In the genomic region with DNA sequence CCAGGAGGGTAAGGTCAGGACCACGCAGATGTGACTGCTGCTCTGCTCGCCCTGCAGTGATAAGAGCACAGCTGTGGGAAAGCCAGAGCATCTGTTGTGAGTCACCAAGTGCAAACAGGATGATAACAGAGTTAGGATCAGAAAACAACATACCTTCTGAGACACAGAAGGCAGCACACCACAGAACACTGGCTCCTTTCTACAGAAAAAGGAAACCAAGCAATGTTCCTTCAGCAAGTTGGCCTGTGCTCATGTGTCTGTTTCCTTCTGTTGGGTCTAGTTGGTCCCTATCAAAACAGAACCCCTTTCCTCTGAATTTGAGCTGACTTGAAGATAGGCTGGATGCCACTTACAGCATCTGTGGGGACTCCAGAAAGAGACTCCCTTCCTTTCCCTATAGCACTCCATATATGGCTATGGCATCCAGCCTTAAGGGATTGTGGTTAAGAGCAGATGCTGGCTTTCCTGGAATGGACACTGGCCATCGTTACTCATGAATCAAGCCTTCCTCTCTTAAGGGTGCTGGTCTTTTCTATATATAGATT, we compare ENCODE assay signal across 11 cellular contexts.
DNase-seq lines count a peak whose midpoint lies in the region; ATAC-seq and TF ChIP-seq lines count a peak whose summit lies in the region.
"Had no signal": no experiment of that assay in that cellular context is flagged by ENCODE, and none has a peak within 500 bp of the region (broad histone marks: within the 10 kb centered on the region; RNA-seq: fewer than 3 reads in every experiment).

No MANE protein-coding gene starts in this region.

- H3K4me2 ChIP-seq in PC-3 (ENCODE audit: low read length) = peak overlapping the region; percentile 14; the same call in 1 of the 2 replicates

- H3F3A ChIP-seq in PC-3 (ENCODE audit: low read length, unreplicated experiment) = no peaks in the 10 kb centered on the region

- CTCF ChIA-PET in activated naive CD4-positive, alpha-beta T cell treated with anti-CD3 and anti-CD28 coated beads for 36 hours (lab: Charles Lee) = no interaction called here
- CTCF ChIA-PET in PC-3 (lab: Charles Lee) = no interaction called here

- H3K79me2 ChIP-seq in PC-3 (ENCODE audit: low read length) = no peaks in the 10 kb centered on the region

- no peaks in the 10 kb centered on the region for H3K27me3 ChIP-seq in PC-3 (ENCODE audit: low read length)

- no peak overlapping the region for H3K9ac ChIP-seq in PC-3 (ENCODE audit: low read length)

- intact Hi-C loops in activated naive CD4-positive, alpha-beta T cell treated with anti-CD3 and anti-CD28 coated beads for 36 hours (cut with micrococcal nuclease) = loop anchor here (10.0 kb wide), 1 partner anchor 325 kb away; no protein-coding TSS in a partner anchor
- intact Hi-C loops in PC-3 (cut with micrococcal nuclease) = no loop called here

- TF ChIP-seq CTCF in PC-3 (conservative IDR thresholded peaks at IDR 0.05; ENCODE audit: low read depth, low read length) = no peak

- no peaks in the 10 kb centered on the region for H3K9me3 ChIP-seq in PC-3 (ENCODE audit: low read length)
- H3K9me3 ChIP-seq: psoas muscle had no signal

- no peak overlapping the region for H3K4me3 ChIP-seq in PC-3 (ENCODE audit: low read length)
- H3K4me3 ChIP-seq: dorsolateral prefrontal cortex, psoas muscle had no signal

- H2AFZ ChIP-seq in PC-3 (ENCODE audit: low read length) = no peak overlapping the region

- BruUV-seq in PC-3 (replicated peaks; lab: Mats Ljungman, UMichigan) = no TSS peak

- no peaks in the 10 kb centered on the region for H3K36me3 ChIP-seq in PC-3 (ENCODE audit: low read depth, low read length)

- no peaks in the 10 kb centered on the region for H3K9me3 Mint-ChIP-seq in activated naive CD4-positive, alpha-beta T cell treated with anti-CD3 and anti-CD28 coated beads for 36 hours
- H3K9me3 Mint-ChIP-seq in stimulated activated naive CD8-positive, alpha-beta T cell treated with anti-CD3 and anti-CD28 coated beads, Interleukin-15, amount 100 ng/mL, for 72 hours = peaks cover 0 to 6% of the 10 kb centered on the region in 2 donors

- H3K27ac Mint-ChIP-seq in activated naive CD4-positive, alpha-beta T cell treated with anti-CD3 and anti-CD28 coated beads for 36 hours = no peak overlapping the region
- no peak overlapping the region for H3K27ac Mint-ChIP-seq in stimulated activated naive CD8-positive, alpha-beta T cell treated with anti-CD3 and anti-CD28 coated beads, Interleukin-15, amount 100 ng/mL, for 72 hours

- peaks cover 17% of the 10 kb centered on the region for H3K4me1 Mint-ChIP-seq in activated naive CD4-positive, alpha-beta T cell treated with anti-CD3 and anti-CD28 coated beads for 36 hours (ENCODE audit: low read depth)
- H3K4me1 Mint-ChIP-seq in stimulated activated naive CD8-positive, alpha-beta T cell treated with anti-CD3 and anti-CD28 coated beads, Interleukin-15, amount 100 ng/mL, for 72 hours = peaks cover 23% of the 10 kb centered on the region

- H3K9me2 ChIP-seq in PC-3 (replicated peaks; ENCODE audit: low read length) = no peaks in the 10 kb centered on the region

- no peaks in the 10 kb centered on the region for H4K20me1 ChIP-seq in PC-3 (ENCODE audit: low read length)

- peak; percentile 93 for ATAC-seq in PC-3
- peak; percentile 82 for ATAC-seq in stimulated activated naive CD8-positive, alpha-beta T cell treated with anti-CD3 and anti-CD28 coated beads, Interleukin-15, amount 100 ng/mL, for 72 hours
- ATAC-seq in HG03565 (IDR thresholded peaks at IDR 0.05; ENCODE audit: unreplicated experiment) = no peak
- ATAC-seq: psoas muscle had no signal

- peaks cover 22% of the 10 kb centered on the region for H3K4me1 ChIP-seq in PC-3 (ENCODE audit: insufficient read depth, low read length)
- H3K4me1 ChIP-seq: psoas muscle had no signal

- POLR2A ChIA-PET in PC-3 (lab: Charles Lee; ENCODE audit: unreplicated experiment) = no interaction called here

- no peaks in the 10 kb centered on the region for H3K36me3 Mint-ChIP-seq in activated naive CD4-positive, alpha-beta T cell treated with anti-CD3 and anti-CD28 coated beads for 36 hours (ENCODE audit: low read depth)

- peak overlapping the region; percentile 8; the same call in 1 of the 2 replicates for H3K27ac ChIP-seq in PC-3 (ENCODE audit: low read length)
- H3K27ac ChIP-seq: C4-2B, dorsolateral prefrontal cortex, psoas muscle had no signal

- peaks cover 13% of the 10 kb centered on the region for H3K27me3 Mint-ChIP-seq in activated naive CD4-positive, alpha-beta T cell treated with anti-CD3 and anti-CD28 coated beads for 36 hours (ENCODE audit: low read depth)
- peaks cover 26% of the 10 kb centered on the region for H3K27me3 Mint-ChIP-seq in stimulated activated naive CD8-positive, alpha-beta T cell treated with anti-CD3 and anti-CD28 coated beads, Interleukin-15, amount 100 ng/mL, for 72 hours

- H3K4me3 Mint-ChIP-seq in activated naive CD4-positive, alpha-beta T cell treated with anti-CD3 and anti-CD28 coated beads for 36 hours = no peak overlapping the region
- H3K4me3 Mint-ChIP-seq in stimulated activated naive CD8-positive, alpha-beta T cell treated with anti-CD3 and anti-CD28 coated beads, Interleukin-15, amount 100 ng/mL, for 72 hours = no peak overlapping the region

- DNase-seq in activated naive CD4-positive, alpha-beta T cell treated with anti-CD3 and anti-CD28 coated beads for 36 hours = peak; percentile 20
- DNase-seq in activated naive CD4-positive, alpha-beta T cell treated with Interleukin-2 at 50 U/mL for 16 hours = no peak
- DNase-seq in PC-3 (peak; percentile 72), fibroblast of peridontal ligament (ENCODE audit: extremely low read depth) (peak; percentile 97), AML-193 (lab: John Stamatoyannopoulos, UW) (no peak), cortex of kidney (lab: John Stamatoyannopoulos, UW) (no peak)
- no peak for DNase-seq in stimulated activated naive CD8-positive, alpha-beta T cell treated with anti-CD3 and anti-CD28 coated beads, Interleukin-15, amount 100 ng/mL, for 72 hours
- DNase-seq: dorsolateral prefrontal cortex, psoas muscle had no signal

Comparison
In these comparisons a context has a peak if more than half of its experiments do, and no peak if none do; other contexts are left out.
1. DNase-seq: peak in activated naive CD4-positive, alpha-beta T cell treated with anti-CD3 and anti-CD28 coated beads for 36 hours (single experiment), PC-3 (single experiment) and fibroblast of peridontal ligament (single experiment); none in activated naive CD4-positive, alpha-beta T cell treated with Interleukin-2 at 50 U/mL for 16 hours (single experiment), stimulated activated naive CD8-positive, alpha-beta T cell treated with anti-CD3 and anti-CD28 coated beads, Interleukin-15, amount 100 ng/mL, for 72 hours (0 of 2), AML-193 (0 of 2) and cortex of kidney (single experiment).